ENCODE assay signal across 1 cellular context in genomic region chr3:129180461-129180860, GRCh38.
TF ChIP-seq lines count a peak whose summit lies in the region.

No MANE protein-coding gene starts in this region.

TF ChIP-seq in SK-N-SH, 30 proteins besides CTCF, POLR2A, EP300 and RAD21:
- TF ChIP-seq REST (IDR thresholded peaks at IDR 0.05; ENCODE audit: low read depth, low read length) (no peak), FOXM1 (IDR thresholded peaks at IDR 0.05; ENCODE audit: low read depth) (no peak), YY1 (IDR thresholded peaks at IDR 0.05; ENCODE audit: low read depth) (no peak), GABPA (IDR thresholded peaks at IDR 0.05; ENCODE audit: low read depth) (no peak), TEAD4 (IDR thresholded peaks at IDR 0.05; ENCODE audit: borderline replicate concordance, insufficient read depth) (no peak), EZH2phosphoT487 (IDR thresholded peaks at IDR 0.05; ENCODE audit: borderline replicate concordance, low read depth) (no peak), ELF1 (IDR thresholded peaks at IDR 0.05) (no peak), FOSL2 (IDR thresholded peaks at IDR 0.05; ENCODE audit: borderline replicate concordance, low read depth) (no peak), TAF1 (IDR thresholded peaks at IDR 0.05; ENCODE audit: borderline replicate concordance, low read depth, low read length) (no peak), RXRA (IDR thresholded peaks at IDR 0.05; ENCODE audit: borderline replicate concordance, low read depth) (no peak), NFIC (IDR thresholded peaks at IDR 0.05; ENCODE audit: borderline replicate concordance) (no peak), CHD2 (IDR thresholded peaks at IDR 0.05; ENCODE audit: low read length, partially characterized antibody) (no peak), RFX5 (IDR thresholded peaks at IDR 0.05; ENCODE audit: low read length) (no peak), IRF3 (IDR thresholded peaks at IDR 0.05; ENCODE audit: low read depth, low read length) (no peak), MXI1 (IDR thresholded peaks at IDR 0.05; ENCODE audit: low read depth, low read length) (no peak)
- TF ChIP-seq, protein P1, sequence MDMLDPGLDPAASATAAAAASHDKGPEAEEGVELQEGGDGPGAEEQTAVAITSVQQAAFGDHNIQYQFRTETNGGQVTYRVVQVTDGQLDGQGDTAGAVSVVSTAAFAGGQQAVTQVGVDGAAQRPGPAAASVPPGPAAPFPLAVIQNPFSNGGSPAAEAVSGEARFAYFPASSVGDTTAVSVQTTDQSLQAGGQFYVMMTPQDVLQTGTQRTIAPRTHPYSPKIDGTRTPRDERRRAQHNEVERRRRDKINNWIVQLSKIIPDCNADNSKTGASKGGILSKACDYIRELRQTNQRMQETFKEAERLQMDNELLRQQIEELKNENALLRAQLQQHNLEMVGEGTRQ (IDR thresholded peaks at IDR 0.05; ENCODE audit: borderline replicate concordance, low read depth, low read length), result no peak
- TF ChIP-seq, protein P2, sequence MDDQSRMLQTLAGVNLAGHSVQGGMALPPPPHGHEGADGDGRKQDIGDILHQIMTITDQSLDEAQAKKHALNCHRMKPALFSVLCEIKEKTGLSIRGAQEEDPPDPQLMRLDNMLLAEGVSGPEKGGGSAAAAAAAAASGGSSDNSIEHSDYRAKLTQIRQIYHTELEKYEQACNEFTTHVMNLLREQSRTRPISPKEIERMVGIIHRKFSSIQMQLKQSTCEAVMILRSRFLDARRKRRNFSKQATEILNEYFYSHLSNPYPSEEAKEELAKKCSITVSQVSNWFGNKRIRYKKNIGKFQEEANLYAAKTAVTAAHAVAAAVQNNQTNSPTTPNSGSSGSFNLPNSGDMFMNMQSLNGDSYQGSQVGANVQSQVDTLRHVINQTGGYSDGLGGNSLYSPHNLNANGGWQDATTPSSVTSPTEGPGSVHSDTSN (IDR thresholded peaks at IDR 0.05), result no peak
- TF ChIP-seq, protein P3, sequence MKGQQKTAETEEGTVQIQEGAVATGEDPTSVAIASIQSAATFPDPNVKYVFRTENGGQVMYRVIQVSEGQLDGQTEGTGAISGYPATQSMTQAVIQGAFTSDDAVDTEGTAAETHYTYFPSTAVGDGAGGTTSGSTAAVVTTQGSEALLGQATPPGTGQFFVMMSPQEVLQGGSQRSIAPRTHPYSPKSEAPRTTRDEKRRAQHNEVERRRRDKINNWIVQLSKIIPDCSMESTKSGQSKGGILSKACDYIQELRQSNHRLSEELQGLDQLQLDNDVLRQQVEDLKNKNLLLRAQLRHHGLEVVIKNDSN (IDR thresholded peaks at IDR 0.05; ENCODE audit: borderline replicate concordance, low read depth), result no peak
